In the genomic region with DNA sequence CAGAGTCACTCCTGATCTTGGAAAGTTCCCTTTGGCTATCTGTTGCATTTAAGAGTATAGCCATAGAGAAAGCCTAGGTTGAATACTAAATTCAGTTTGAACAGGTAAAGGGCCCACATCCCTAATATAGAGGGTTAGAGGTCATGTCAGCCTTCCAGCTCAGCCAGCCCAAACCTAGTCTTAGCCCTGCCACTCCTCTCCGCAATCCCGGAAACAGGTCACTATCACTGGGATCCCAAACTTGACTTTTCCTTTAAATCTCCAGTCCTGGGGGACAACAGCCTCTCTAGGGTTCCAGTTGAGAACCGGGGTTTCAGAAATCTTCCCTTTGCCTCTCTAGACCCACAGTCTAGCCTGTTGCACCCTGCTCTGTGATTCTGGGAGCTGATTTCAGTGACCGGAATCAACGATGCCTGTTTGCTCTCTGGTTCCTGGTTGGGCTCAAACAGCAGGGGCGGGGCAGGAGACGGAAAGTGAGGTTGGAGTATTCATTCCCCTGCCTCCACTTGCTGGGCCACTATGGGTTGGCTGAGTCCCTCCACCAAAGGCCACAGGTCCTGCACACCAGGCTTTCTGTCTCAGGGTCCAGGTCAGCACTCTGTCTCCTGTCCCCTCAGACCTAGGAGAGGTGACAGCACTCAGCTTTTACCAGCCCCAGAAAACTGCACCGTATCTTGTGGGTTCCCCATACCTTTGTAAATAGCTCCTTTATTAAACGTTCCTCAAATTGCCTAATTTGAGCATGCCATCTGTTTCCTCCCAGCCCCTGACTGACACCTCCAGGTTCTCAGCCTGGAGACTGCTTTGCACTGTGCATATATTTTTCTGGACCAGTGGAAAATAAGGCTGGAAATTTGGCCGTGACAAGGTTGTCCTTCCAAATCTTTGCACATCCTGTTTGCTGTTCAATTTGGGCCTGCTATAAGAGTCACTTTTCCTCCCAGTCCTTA, we compare ENCODE assay signal across 1 cellular context.
TF ChIP-seq lines count a peak whose summit lies in the region.

No MANE protein-coding gene starts in this region.

TF ChIP-seq in WTC11, 78 proteins besides CTCF, POLR2A, EP300 and RAD21:
- TF ChIP-seq, protein P1, sequence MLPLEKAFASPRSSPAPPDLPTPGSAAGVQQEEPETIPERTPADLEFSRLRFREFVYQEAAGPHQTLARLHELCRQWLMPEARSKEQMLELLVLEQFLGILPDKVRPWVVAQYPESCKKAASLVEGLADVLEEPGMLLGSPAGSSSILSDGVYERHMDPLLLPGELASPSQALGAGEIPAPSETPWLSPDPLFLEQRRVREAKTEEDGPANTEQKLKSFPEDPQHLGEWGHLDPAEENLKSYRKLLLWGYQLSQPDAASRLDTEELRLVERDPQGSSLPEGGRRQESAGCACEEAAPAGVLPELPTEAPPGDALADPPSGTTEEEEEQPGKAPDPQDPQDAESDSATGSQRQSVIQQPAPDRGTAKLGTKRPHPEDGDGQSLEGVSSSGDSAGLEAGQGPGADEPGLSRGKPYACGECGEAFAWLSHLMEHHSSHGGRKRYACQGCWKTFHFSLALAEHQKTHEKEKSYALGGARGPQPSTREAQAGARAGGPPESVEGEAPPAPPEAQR (CRISPR knock-in tag; IDR thresholded peaks at IDR 0.05): no peak
- TF ChIP-seq, protein P2, sequence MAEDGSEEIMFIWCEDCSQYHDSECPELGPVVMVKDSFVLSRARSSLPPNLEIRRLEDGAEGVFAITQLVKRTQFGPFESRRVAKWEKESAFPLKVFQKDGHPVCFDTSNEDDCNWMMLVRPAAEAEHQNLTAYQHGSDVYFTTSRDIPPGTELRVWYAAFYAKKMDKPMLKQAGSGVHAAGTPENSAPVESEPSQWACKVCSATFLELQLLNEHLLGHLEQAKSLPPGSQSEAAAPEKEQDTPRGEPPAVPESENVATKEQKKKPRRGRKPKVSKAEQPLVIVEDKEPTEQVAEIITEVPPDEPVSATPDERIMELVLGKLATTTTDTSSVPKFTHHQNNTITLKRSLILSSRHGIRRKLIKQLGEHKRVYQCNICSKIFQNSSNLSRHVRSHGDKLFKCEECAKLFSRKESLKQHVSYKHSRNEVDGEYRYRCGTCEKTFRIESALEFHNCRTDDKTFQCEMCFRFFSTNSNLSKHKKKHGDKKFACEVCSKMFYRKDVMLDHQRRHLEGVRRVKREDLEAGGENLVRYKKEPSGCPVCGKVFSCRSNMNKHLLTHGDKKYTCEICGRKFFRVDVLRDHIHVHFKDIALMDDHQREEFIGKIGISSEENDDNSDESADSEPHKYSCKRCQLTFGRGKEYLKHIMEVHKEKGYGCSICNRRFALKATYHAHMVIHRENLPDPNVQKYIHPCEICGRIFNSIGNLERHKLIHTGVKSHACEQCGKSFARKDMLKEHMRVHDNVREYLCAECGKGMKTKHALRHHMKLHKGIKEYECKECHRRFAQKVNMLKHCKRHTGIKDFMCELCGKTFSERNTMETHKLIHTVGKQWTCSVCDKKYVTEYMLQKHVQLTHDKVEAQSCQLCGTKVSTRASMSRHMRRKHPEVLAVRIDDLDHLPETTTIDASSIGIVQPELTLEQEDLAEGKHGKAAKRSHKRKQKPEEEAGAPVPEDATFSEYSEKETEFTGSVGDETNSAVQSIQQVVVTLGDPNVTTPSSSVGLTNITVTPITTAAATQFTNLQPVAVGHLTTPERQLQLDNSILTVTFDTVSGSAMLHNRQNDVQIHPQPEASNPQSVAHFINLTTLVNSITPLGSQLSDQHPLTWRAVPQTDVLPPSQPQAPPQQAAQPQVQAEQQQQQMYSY (CRISPR knock-in tag; IDR thresholded peaks at IDR 0.05): no peak
- TF ChIP-seq, protein P3, sequence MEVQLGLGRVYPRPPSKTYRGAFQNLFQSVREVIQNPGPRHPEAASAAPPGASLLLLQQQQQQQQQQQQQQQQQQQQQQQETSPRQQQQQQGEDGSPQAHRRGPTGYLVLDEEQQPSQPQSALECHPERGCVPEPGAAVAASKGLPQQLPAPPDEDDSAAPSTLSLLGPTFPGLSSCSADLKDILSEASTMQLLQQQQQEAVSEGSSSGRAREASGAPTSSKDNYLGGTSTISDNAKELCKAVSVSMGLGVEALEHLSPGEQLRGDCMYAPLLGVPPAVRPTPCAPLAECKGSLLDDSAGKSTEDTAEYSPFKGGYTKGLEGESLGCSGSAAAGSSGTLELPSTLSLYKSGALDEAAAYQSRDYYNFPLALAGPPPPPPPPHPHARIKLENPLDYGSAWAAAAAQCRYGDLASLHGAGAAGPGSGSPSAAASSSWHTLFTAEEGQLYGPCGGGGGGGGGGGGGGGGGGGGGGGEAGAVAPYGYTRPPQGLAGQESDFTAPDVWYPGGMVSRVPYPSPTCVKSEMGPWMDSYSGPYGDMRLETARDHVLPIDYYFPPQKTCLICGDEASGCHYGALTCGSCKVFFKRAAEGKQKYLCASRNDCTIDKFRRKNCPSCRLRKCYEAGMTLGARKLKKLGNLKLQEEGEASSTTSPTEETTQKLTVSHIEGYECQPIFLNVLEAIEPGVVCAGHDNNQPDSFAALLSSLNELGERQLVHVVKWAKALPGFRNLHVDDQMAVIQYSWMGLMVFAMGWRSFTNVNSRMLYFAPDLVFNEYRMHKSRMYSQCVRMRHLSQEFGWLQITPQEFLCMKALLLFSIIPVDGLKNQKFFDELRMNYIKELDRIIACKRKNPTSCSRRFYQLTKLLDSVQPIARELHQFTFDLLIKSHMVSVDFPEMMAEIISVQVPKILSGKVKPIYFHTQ (CRISPR knock-in tag; IDR thresholded peaks at IDR 0.05): no peak
